ENCODE assay signal across 16 cellular contexts in genomic region chr17:79495665-79496064, GRCh38.
DNase-seq lines count a peak whose midpoint lies in the region; ATAC-seq and TF ChIP-seq lines count a peak whose summit lies in the region.
"Had no signal": no experiment of that assay in that cellular context is flagged by ENCODE, and none has a peak within 500 bp of the region (broad histone marks: within the 10 kb centered on the region; RNA-seq: fewer than 3 reads in every experiment).

No MANE protein-coding gene starts in this region.

- intact Hi-C loops in vagina (cut with DNase I): no loop called here

- no peak overlapping the region for H2AFZ ChIP-seq in SK-N-SH (ENCODE audit: low read depth)

- no peak for ATAC-seq in SK-N-SH treated with all-trans-retinoic acid at 6 μM for 48 hours
- ATAC-seq in HG02678 (IDR thresholded peaks at IDR 0.05; ENCODE audit: unreplicated experiment): no peak

- WGBS in SK-N-SH (ENCODE audit: low lambda C conversion rate): 54% methylated on average over 11 of the region's 11 CpGs

- TF ChIP-seq POLR2A in vagina (IDR thresholded peaks at IDR 0.05): no peak

- no peaks in the 10 kb centered on the region for H3K79me2 ChIP-seq in SK-N-SH (ENCODE audit: insufficient read depth)

- H3K36me3 ChIP-seq in SK-N-SH (replicated peaks in 1 of 2; ENCODE audit: control insufficient read depth in 1 of 2, insufficient read depth in 2 of 2, low read length in 1 of 2) (no peaks in the 10 kb centered on the region), vagina (no peaks in the 10 kb centered on the region)
- H3K36me3 ChIP-seq: BLaER1 treated with 17β-estradiol and CSF1 and Interleukin-3, amounts not matched to agents 10 nM and 100 nM; HAP-1 had no signal

- H3K27me3 Mint-ChIP-seq in neural crest cell (ENCODE audit: low read depth): peaks cover 2% of the 10 kb centered on the region

- H3K4me3 ChIP-seq in SK-N-SH (ENCODE audit: low read depth in 2 of 2, low read length in 1 of 2) (no peak overlapping the region), vagina (no peak overlapping the region)
- H3K4me3 ChIP-seq: BLaER1 treated with 17β-estradiol and CSF1 and Interleukin-3, amounts not matched to agents 10 nM and 100 nM; HAP-1 had no signal

- no peak overlapping the region for H3K4me3 Mint-ChIP-seq in neural crest cell
- H3K4me3 Mint-ChIP-seq: CD4-positive, CD25-positive, alpha-beta regulatory T cell; HFFc6 had no signal

- no peaks in the 10 kb centered on the region for H3K9me2 ChIP-seq in SK-N-SH

- H3K27me3 ChIP-seq in SK-N-SH (ENCODE audit: insufficient read depth) (no peaks in the 10 kb centered on the region), vagina (no peaks in the 10 kb centered on the region)
- H3K27me3 ChIP-seq: BLaER1 treated with 17β-estradiol and CSF1 and Interleukin-3, amounts not matched to agents 10 nM and 100 nM had no signal

- H4K20me1 ChIP-seq in SK-N-SH (ENCODE audit: insufficient read depth): no peaks in the 10 kb centered on the region
- H4K20me1 ChIP-seq: BLaER1 treated with 17β-estradiol and CSF1 and Interleukin-3, amounts not matched to agents 10 nM and 100 nM had no signal

- H3F3A ChIP-seq in SK-N-SH (replicated peaks; ENCODE audit: insufficient read depth): no peaks in the 10 kb centered on the region

- H3K36me3 Mint-ChIP-seq in neural crest cell (ENCODE audit: low read depth): no peaks in the 10 kb centered on the region
- H3K36me3 Mint-ChIP-seq: CD4-positive, CD25-positive, alpha-beta regulatory T cell had no signal

- DNase-seq in SK-N-SH (peak; percentile 68), NCI-H524 (lab: John Stamatoyannopoulos, UW) (peak; percentile 83 to 92), neural crest cell (ENCODE audit: low read depth, low spot score) (no peak), NCI-H748 (lab: John Stamatoyannopoulos, UW; ENCODE audit: unreplicated experiment) (no peak), vagina (ENCODE audit: extremely low spot score in 2 of 2) (no peak)
- DNase-seq: 8988T; ACHN; CD4-positive, CD25-positive, alpha-beta regulatory T cell; DND-41; GDM1; HFFc6 had no signal

- H3K4me1 ChIP-seq in SK-N-SH (ENCODE audit: control insufficient read depth in 1 of 2, insufficient read depth in 2 of 2, low read depth in 1 of 2, low read length in 1 of 2): peaks cover 0 to 6% of the 10 kb centered on the region in 2 experiments; a peak in 1 of 4 replicates
- no peaks in the 10 kb centered on the region for H3K4me1 ChIP-seq in vagina
- H3K4me1 ChIP-seq: HAP-1 had no signal

- H3K9ac ChIP-seq in SK-N-SH: no peak overlapping the region
- H3K9ac ChIP-seq: BLaER1 treated with 17β-estradiol and CSF1 and Interleukin-3, amounts not matched to agents 10 nM and 100 nM had no signal

- peaks cover 3% of the 10 kb centered on the region for H3K4me1 Mint-ChIP-seq in neural crest cell
- H3K4me1 Mint-ChIP-seq: CD4-positive, CD25-positive, alpha-beta regulatory T cell had no signal

- H3K4me2 ChIP-seq in SK-N-SH: no peak overlapping the region
- H3K4me2 ChIP-seq: BLaER1 treated with 17β-estradiol and CSF1 and Interleukin-3, amounts not matched to agents 10 nM and 100 nM had no signal

- POLR2A ChIA-PET in SK-N-SH (lab: Yijun Ruan, JAX): no interaction called here

- H3K27ac ChIP-seq in SK-N-SH (ENCODE audit: low read depth in 2 of 2, low read length in 1 of 2) (no peak overlapping the region), vagina (no peak overlapping the region)
- H3K27ac ChIP-seq: BLaER1 treated with 17β-estradiol and CSF1 and Interleukin-3, amounts not matched to agents 10 nM and 100 nM; HL-60 had no signal

- TF ChIP-seq EP300 in SK-N-SH (IDR thresholded peaks at IDR 0.05; ENCODE audit: borderline replicate concordance in 1 of 2, low read depth in 1 of 2, low read length in 1 of 2): no peak

- peaks cover 13% of the 10 kb centered on the region for H3K9me3 Mint-ChIP-seq in neural crest cell

- no peak for TF ChIP-seq RAD21 in SK-N-SH (IDR thresholded peaks at IDR 0.05; ENCODE audit: low read length)

- CTCF ChIA-PET in SK-N-SH (lab: Yijun Ruan, JAX): no interaction called here

- H3K27ac Mint-ChIP-seq in neural crest cell (ENCODE audit: unreplicated experiment): peak overlapping the region; percentile 87
- H3K27ac Mint-ChIP-seq: CD4-positive, CD25-positive, alpha-beta regulatory T cell; HFFc6 had no signal

- TF ChIP-seq CTCF in SK-N-SH (IDR thresholded peaks at IDR 0.05): no peak
- TF ChIP-seq CTCF in neural crest cell (conservative IDR thresholded peaks at IDR 0.05): no peak
- TF ChIP-seq CTCF in vagina (IDR thresholded peaks at IDR 0.05): no peak

- no peaks in the 10 kb centered on the region for H3K9me3 ChIP-seq in SK-N-SH
- H3K9me3 ChIP-seq in vagina: no peaks in the 10 kb centered on the region
- H3K9me3 ChIP-seq: HAP-1 had no signal

TF ChIP-seq in SK-N-SH, 30 proteins besides CTCF, POLR2A, EP300 and RAD21 (continues in another document):
- TF ChIP-seq RXRA (IDR thresholded peaks at IDR 0.05; ENCODE audit: borderline replicate concordance, low read depth) (no peak), NRF1 (IDR thresholded peaks at IDR 0.05; ENCODE audit: low read depth, low read length) (no peak), FOXJ3 (CRISPR knock-in tag; IDR thresholded peaks at IDR 0.05) (no peak), REST (IDR thresholded peaks at IDR 0.05; ENCODE audit: low read depth, low read length) (no peak), MEF2A (IDR thresholded peaks at IDR 0.05; ENCODE audit: borderline replicate concordance, low read depth) (no peak)

TF ChIP-seq in SK-N-SH treated with all-trans-retinoic acid at 6 μM for 48 hours, 23 proteins besides CTCF, POLR2A, EP300 and RAD21:
- TF ChIP-seq TOX (CRISPR knock-in tag; IDR thresholded peaks at IDR 0.05; ENCODE audit: borderline replicate concordance) (no peak), ZNF70 (CRISPR knock-in tag; IDR thresholded peaks at IDR 0.05) (no peak), OSR1 (CRISPR knock-in tag; IDR thresholded peaks at IDR 0.05) (no peak), ZNF565 (CRISPR knock-in tag; conservative IDR thresholded peaks at IDR 0.05; ENCODE audit: low read depth) (no peak), RARB (CRISPR knock-in tag; IDR thresholded peaks at IDR 0.05) (no peak), ISL1 (CRISPR knock-in tag; IDR thresholded peaks at IDR 0.05) (no peak), BACH2 (CRISPR knock-in tag; IDR thresholded peaks at IDR 0.05; ENCODE audit: borderline replicate concordance) (no peak)

Comparison
In these comparisons a context has a peak if more than half of its experiments do, and no peak if none do; other contexts are left out.
1. DNase-seq: peak in SK-N-SH (single experiment) and NCI-H524 (2 of 2); none in neural crest cell (single experiment), NCI-H748 (single experiment) and vagina (0 of 2).